ENCODE assay signal across 8 cellular contexts in the genomic region with DNA sequence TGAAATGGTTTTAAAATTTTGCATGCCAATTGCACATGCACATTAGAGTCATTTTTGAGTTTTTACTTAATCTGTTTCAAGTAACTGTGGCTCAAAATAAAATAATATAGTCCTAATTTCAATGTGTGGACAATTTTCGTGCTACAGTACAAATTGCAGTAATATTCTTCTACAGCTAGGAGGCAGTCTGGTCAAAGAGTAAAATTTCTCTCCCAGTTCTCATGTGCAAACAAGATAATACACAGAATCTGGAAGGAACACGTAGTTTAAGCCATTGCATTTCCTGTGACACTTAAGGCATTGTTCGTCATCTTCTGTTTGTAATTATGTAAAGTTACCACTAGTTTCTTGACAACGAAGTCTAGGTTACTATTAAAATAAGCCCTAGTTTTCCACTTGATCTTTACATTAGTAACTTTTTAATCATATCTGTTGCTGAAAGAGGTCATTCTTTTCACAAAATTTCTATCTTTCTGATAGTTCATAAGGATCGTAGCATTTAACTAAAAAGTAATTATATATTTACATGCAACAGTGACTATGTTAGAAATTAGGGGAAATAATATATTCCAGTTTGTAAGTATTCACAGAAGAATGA. TPM values are rescaled to one million over a fixed set of nuclear protein-coding genes. Genes with fewer than 3 reads are reported as not detected.
DNase-seq lines count a peak whose midpoint lies in the region; ATAC-seq and TF ChIP-seq lines count a peak whose summit lies in the region.

No MANE protein-coding gene starts in this region.

- no peak overlapping the region for H3K27ac ChIP-seq in C4-2B

- peak; percentile 56 for ATAC-seq in GM18867 (IDR thresholded peaks at IDR 0.05; ENCODE audit: unreplicated experiment)
- peak; percentile 54 for ATAC-seq in esophagus mucosa

- TF ChIP-seq CTCF in C4-2B (conservative IDR thresholded peaks at IDR 0.05), result peak; percentile 94

- DNase-seq in LHCN-M2 (ENCODE audit: low read depth), result peak; percentile 47
- peak; percentile 29 for DNase-seq in SK-N-DZ (ENCODE audit: low spot score)
- DNase-seq in non-pigmented ciliary epithelial cell (ENCODE audit: low read depth), result peak; percentile 26
- no peak for DNase-seq in amygdala (lab: John Stamatoyannopoulos, UW)
- no peak for DNase-seq in stimulated activated CD4-positive, alpha-beta T cell treated with anti-CD3 and anti-CD28 coated beads, Interleukin-4, amount 100 ng/mL, for 24 hours

RNA-seq across cellular contexts. Expression of a gene that starts 28.9 kb away (rescaled TPM):
- total RNA-seq in LHCN-M2 (2014; rRNA removed) (15.5 and 17.6 TPM in 2 replicates), esophagus mucosa (8.9 TPM)
- polyA plus RNA-seq in LHCN-M2 (2012), result 3.6 TPM
- 16.6 and 19.1 TPM in 2 replicates for polyA plus RNA-seq in SK-N-DZ (2014; cell fraction: cytosol; rRNA removed)
- polyA plus RNA-seq in SK-N-DZ (2014; cell fraction: nucleus; rRNA removed), result 26.0 and 35.3 TPM in 2 replicates

RNA-seq across cellular contexts. Expression of a gene that starts 29.5 kb away (rescaled TPM):
- total RNA-seq in LHCN-M2 (2014; rRNA removed) (53.7 and 75.6 TPM in 2 replicates), esophagus mucosa (57.0 TPM)
- polyA plus RNA-seq in LHCN-M2 (2012), result 10.9 TPM
- 39.6 and 46.6 TPM in 2 replicates for polyA plus RNA-seq in SK-N-DZ (2014; cell fraction: cytosol; rRNA removed)
- polyA plus RNA-seq in SK-N-DZ (2014; cell fraction: nucleus; rRNA removed), result 73.6 and 75.5 TPM in 2 replicates

RNA-seq across cellular contexts. Expression of a gene that starts 56.4 kb away (rescaled TPM):
- not detected in 2 replicates for total RNA-seq in LHCN-M2 (2014; rRNA removed)
- polyA plus RNA-seq in LHCN-M2 (2012), result not detected
- polyA plus RNA-seq in SK-N-DZ (2014; cell fraction: cytosol; rRNA removed), result not detected in 2 replicates
- not detected in 2 replicates for polyA plus RNA-seq in SK-N-DZ (2014; cell fraction: nucleus; rRNA removed)
- not detected for total RNA-seq in esophagus mucosa

Comparison
In these comparisons a context has a peak if more than half of its experiments do, and no peak if none do; other contexts are left out.
1. DNase-seq: peak in LHCN-M2 (single experiment), SK-N-DZ (single experiment) and non-pigmented ciliary epithelial cell (single experiment); none in amygdala (0 of 56) and stimulated activated CD4-positive, alpha-beta T cell treated with anti-CD3 and anti-CD28 coated beads, Interleukin-4, amount 100 ng/mL, for 24 hours (single experiment).